ENCODE assay signal across 8 cellular contexts in genomic region chr10:119449760-119450461, GRCh38.
DNase-seq lines count a peak whose midpoint lies in the region; ATAC-seq and TF ChIP-seq lines count a peak whose summit lies in the region.

No MANE protein-coding gene starts in this region.

- H3K27ac ChIP-seq in fibroblast of lung (ENCODE audit: insufficient read depth, low read length) (peak overlapping the region; percentile 62), rectal smooth muscle tissue (ENCODE audit: low read depth, low read length) (peak overlapping the region; percentile 3)

- H3K27me3 Mint-ChIP-seq in activated CD8-positive, alpha-beta memory T cell treated with anti-CD3 and anti-CD28 coated beads, Interleukin-2, amount 10 ng/mL, durations not matched to agents 7 days and 5 days = no peaks in the 10 kb centered on the region

- peak overlapping the region; percentile 29 for H3K4me2 ChIP-seq in fibroblast of lung (ENCODE audit: extremely low read depth, insufficient read depth, low read length)

- H3K9me3 Mint-ChIP-seq in activated CD8-positive, alpha-beta memory T cell treated with anti-CD3 and anti-CD28 coated beads, Interleukin-2, amount 10 ng/mL, durations not matched to agents 7 days and 5 days (ENCODE audit: low read depth) = no peaks in the 10 kb centered on the region

- H3K27me3 ChIP-seq in fibroblast of lung (ENCODE audit: control insufficient read depth, insufficient read depth, low read length) (no peaks in the 10 kb centered on the region), rectal smooth muscle tissue (ENCODE audit: control insufficient read depth, insufficient read depth, low read length) (no peaks in the 10 kb centered on the region)

- H3K4me1 ChIP-seq in fibroblast of lung (ENCODE audit: control insufficient read depth, extremely low read depth, insufficient read depth, low read length) (peaks cover 13% of the 10 kb centered on the region), rectal smooth muscle tissue (ENCODE audit: control insufficient read depth, insufficient read depth, low read length) (peaks cover 16% of the 10 kb centered on the region)

- no peaks in the 10 kb centered on the region for H3K9me3 ChIP-seq in fibroblast of lung (ENCODE audit: control insufficient read depth, insufficient read depth, low read depth, low read length)

- H2AFZ ChIP-seq in fibroblast of lung (ENCODE audit: low read length) = no peak overlapping the region

- H3K79me2 ChIP-seq in fibroblast of lung (ENCODE audit: control insufficient read depth, insufficient read depth, low read length) = no peaks in the 10 kb centered on the region

- H3K4me1 Mint-ChIP-seq in activated CD8-positive, alpha-beta memory T cell treated with anti-CD3 and anti-CD28 coated beads, Interleukin-2, amount 10 ng/mL, durations not matched to agents 7 days and 5 days = peaks cover 5% of the 10 kb centered on the region

- no peak for TF ChIP-seq CTCF in fibroblast of lung (conservative IDR thresholded peaks at IDR 0.05 in 1 of 2, IDR thresholded peaks at IDR 0.05 in 1 of 2; ENCODE audit: low read depth in 1 of 2, low read length in 2 of 2)

- no peak overlapping the region for H3K4me3 ChIP-seq in fibroblast of lung (replicated peaks in 1 of 4; ENCODE audit: control extremely low read depth in 1 of 4, insufficient read depth in 1 of 4, low read depth in 3 of 4, low read length in 4 of 4)
- H3K4me3 ChIP-seq in rectal smooth muscle tissue (ENCODE audit: low read length) = no peak overlapping the region

- no peak for ATAC-seq in activated CD8-positive, alpha-beta memory T cell treated with anti-CD3 and anti-CD28 coated beads, Interleukin-2, amount 10 ng/mL, durations not matched to agents 7 days and 5 days
- ATAC-seq in GM19463 (IDR thresholded peaks at IDR 0.05; ENCODE audit: unreplicated experiment) = no peak

- H3K36me3 ChIP-seq in fibroblast of lung (ENCODE audit: control insufficient read depth, insufficient read depth, low read length) = peaks cover 34% of the 10 kb centered on the region
- peaks cover 10% of the 10 kb centered on the region for H3K36me3 ChIP-seq in rectal smooth muscle tissue (ENCODE audit: control insufficient read depth, insufficient read depth, low read length)

- DNase-seq in EH (ENCODE audit: low read depth) = peak; percentile 56
- peak; percentile 2 for DNase-seq in NCI-H345 treated with DMSO at 0.1 percent for 48 hours (lab: John Stamatoyannopoulos, UW; ENCODE audit: unreplicated experiment)
- peak; percentile 52 to 91 for DNase-seq in fibroblast of lung (ENCODE audit: low read depth in 2 of 2)
- no peak for DNase-seq in SKM-1 (lab: John Stamatoyannopoulos, UW; ENCODE audit: unreplicated experiment)
- no peak for DNase-seq in putamen (ENCODE audit: low spot score)
- no peak for DNase-seq in activated CD8-positive, alpha-beta memory T cell treated with anti-CD3 and anti-CD28 coated beads, Interleukin-2, amount 10 ng/mL, durations not matched to agents 7 days and 5 days

- H3K36me3 Mint-ChIP-seq in activated CD8-positive, alpha-beta memory T cell treated with anti-CD3 and anti-CD28 coated beads, Interleukin-2, amount 10 ng/mL, durations not matched to agents 7 days and 5 days = no peaks in the 10 kb centered on the region

- no peak overlapping the region for H3K27ac Mint-ChIP-seq in activated CD8-positive, alpha-beta memory T cell treated with anti-CD3 and anti-CD28 coated beads, Interleukin-2, amount 10 ng/mL, durations not matched to agents 7 days and 5 days

- CTCF ChIA-PET in activated CD8-positive, alpha-beta memory T cell treated with anti-CD3 and anti-CD28 coated beads, Interleukin-2, amount 10 ng/mL, durations not matched to agents 7 days and 5 days (lab: Charles Lee) = interaction anchor here (0.8 to 1.7 kb wide), 2 partner anchors 244 to 250 kb away, joined by 3 to 4 read pairs; no protein-coding TSS in a partner anchor

- H3K4me3 Mint-ChIP-seq in activated CD8-positive, alpha-beta memory T cell treated with anti-CD3 and anti-CD28 coated beads, Interleukin-2, amount 10 ng/mL, durations not matched to agents 7 days and 5 days = no peak overlapping the region

- H3K9ac ChIP-seq in fibroblast of lung (ENCODE audit: insufficient read depth, low read length) (peak overlapping the region; percentile 48), rectal smooth muscle tissue (ENCODE audit: low read length) (no peak overlapping the region)

- H4K20me1 ChIP-seq in fibroblast of lung (ENCODE audit: control insufficient read depth, extremely low read depth, insufficient read depth, low read length) = no peaks in the 10 kb centered on the region

Comparison
In these comparisons a context has a peak if more than half of its experiments do, and no peak if none do; other contexts are left out.
1. DNase-seq: peak in EH (single experiment), NCI-H345 treated with DMSO at 0.1 percent for 48 hours (single experiment) and fibroblast of lung (2 of 2); none in SKM-1 (single experiment), putamen (single experiment) and activated CD8-positive, alpha-beta memory T cell treated with anti-CD3 and anti-CD28 coated beads, Interleukin-2, amount 10 ng/mL, durations not matched to agents 7 days and 5 days (single experiment).